7 cellular contexts compared by ENCODE assay signal in genomic region chr15:60217161-60217560, GRCh38.
"Had no signal": no experiment of that assay in that cellular context is flagged by ENCODE, and none has a peak within 500 bp of the region (broad histone marks: within the 10 kb centered on the region; RNA-seq: fewer than 3 reads in every experiment).

No MANE protein-coding gene starts in this region.

- ATAC-seq: GM12878 had no signal

- H3K4me3 ChIP-seq: GM12878 had no signal

- DNase-seq: GDM1, GF-D8 had no signal

- FAIRE-seq: GM12878, GM12891, GM12892, GM18507, GM19239 had no signal
